ENCODE assay signal across 8 cellular contexts in the genomic region with DNA sequence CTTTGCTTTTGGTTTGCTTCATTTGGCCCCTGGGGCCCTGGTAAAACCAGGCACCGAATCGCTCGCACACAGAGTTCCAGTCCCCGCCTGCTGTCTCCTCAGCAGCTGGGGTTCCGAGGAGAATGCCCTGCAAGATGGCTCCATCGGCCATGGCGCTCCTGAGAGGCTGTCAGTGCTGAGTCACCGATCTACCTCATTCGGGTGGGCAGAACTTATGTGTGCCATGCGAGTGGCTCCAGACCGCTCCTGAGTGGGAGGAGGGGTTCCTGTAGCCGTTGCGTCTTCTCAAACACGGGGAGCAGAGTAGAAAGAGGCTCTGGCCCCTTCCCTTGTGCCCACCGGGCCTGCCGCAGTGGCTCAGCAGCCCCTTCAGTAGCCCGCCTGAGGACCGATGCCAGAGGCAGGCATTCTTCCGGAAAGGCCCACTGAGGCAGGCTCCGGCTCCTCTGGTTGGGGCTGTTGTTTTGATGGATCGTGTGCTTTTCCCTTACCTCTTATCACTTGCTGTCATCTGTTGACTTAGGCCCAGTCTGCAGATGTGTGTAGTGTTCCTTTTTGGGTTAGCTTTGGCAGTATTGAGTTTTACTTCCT. TPM values are rescaled to one million over a fixed set of nuclear protein-coding genes. Genes with fewer than 3 reads are reported as not detected.
DNase-seq lines count a peak whose midpoint lies in the region; ATAC-seq and TF ChIP-seq lines count a peak whose summit lies in the region.

No MANE protein-coding gene starts in this region.

- H3K4me3 Mint-ChIP-seq in CD14-positive monocyte, result peak overlapping the region; percentile 100

- peak overlapping the region; percentile 83 to 91 for H3K27ac ChIP-seq in coronary artery

- H3K36me3 Mint-ChIP-seq in CD14-positive monocyte, result peaks cover 33 to 38% of the 10 kb centered on the region in 2 donors

- peak; percentile 81 for DNase-seq in CD14-positive monocyte (ENCODE audit: low spot score)
- peak; percentile 83 for DNase-seq in M059J (ENCODE audit: low read depth)
- DNase-seq in activated CD4-positive, alpha-beta T cell treated with anti-CD3 and anti-CD28 coated beads for 24 hours (ENCODE audit: low read depth in 2 of 2), result peak; percentile 54 to 57
- DNase-seq in coronary artery (ENCODE audit: low spot score), result no peak
- DNase-seq in lung microvascular endothelial cell (ENCODE audit: low read depth in 2 of 2), result peak; percentile 74 to 91
- peak; percentile 42 for DNase-seq in stimulated activated CD8-positive, alpha-beta memory T cell treated with anti-CD3 and anti-CD28 coated beads, Interleukin-15, amount 100 ng/mL, for 24 hours (ENCODE audit: low read depth)
- no peak for DNase-seq in medulla oblongata (ENCODE audit: extremely low spot score)

- peaks cover 26% of the 10 kb centered on the region for H3K4me1 Mint-ChIP-seq in CD14-positive monocyte

- peak overlapping the region; percentile 95 to 99 (median 98) for H3K27ac Mint-ChIP-seq in CD14-positive monocyte

- peaks cover 0 to 3% (median 0%) of the 10 kb centered on the region in 7 donors for H3K9me3 Mint-ChIP-seq in CD14-positive monocyte

- peak; percentile 27 for ATAC-seq in GM21367 (IDR thresholded peaks at IDR 0.05; ENCODE audit: unreplicated experiment)

- intact Hi-C loops in CD14-positive monocyte (cut with micrococcal nuclease), result loop anchor here in 1 of 2 donors (5.0 kb wide), 1 partner anchor 39 kb away; no protein-coding TSS in a partner anchor

- peak overlapping the region; percentile 94 for H3K4me3 ChIP-seq in coronary artery

- H3K27me3 Mint-ChIP-seq in CD14-positive monocyte (ENCODE audit: low read depth in 3 of 3), result peaks cover 2 to 3% (median 3%) of the 10 kb centered on the region in 3 donors

- TF ChIP-seq CTCF in CD14-positive monocyte (IDR thresholded peaks at IDR 0.05), result no peak
- TF ChIP-seq CTCF in coronary artery (IDR thresholded peaks at IDR 0.05), result no peak

RNA-seq across cellular contexts. Expression of gene CHPF2, which starts 0.9 kb away (rescaled TPM):
- 10 to 100 TPM; 34.4 to 36.0 TPM for polyA plus RNA-seq in CD14-positive monocyte
- 47.2 and 90.1 TPM in 2 replicates for total RNA-seq in M059J (2014; rRNA removed; shearing (Covaris generic))
- total RNA-seq in lung microvascular endothelial cell, result 31.2 and 31.7 TPM in 2 replicates

RNA-seq across cellular contexts. Expression of gene ABCF2, which starts 6.2 kb away (rescaled TPM):
- 10 to 100 TPM; 18.0 to 22.0 TPM for polyA plus RNA-seq in CD14-positive monocyte
- total RNA-seq in M059J (2014; rRNA removed; shearing (Covaris generic)), result 65.0 and 74.0 TPM in 2 replicates
- 37.0 and 39.5 TPM in 2 replicates for total RNA-seq in lung microvascular endothelial cell

RNA-seq across cellular contexts. Expression of gene SMARCD3, which starts 15.3 kb away (rescaled TPM):
- polyA plus RNA-seq in CD14-positive monocyte, result 100 to 1,000 TPM; 104 to 112 TPM
- 3.2 and 4.3 TPM in 2 replicates for total RNA-seq in M059J (2014; rRNA removed; shearing (Covaris generic))
- 0.79 and 2.0 TPM in 2 replicates for total RNA-seq in lung microvascular endothelial cell

RNA-seq across cellular contexts. Expression of gene H2BK1, which starts 22.9 kb away (rescaled TPM):
- polyA plus RNA-seq in CD14-positive monocyte, result not detected
- total RNA-seq in M059J (2014; rRNA removed; shearing (Covaris generic)), result not detected in 2 replicates
- total RNA-seq in lung microvascular endothelial cell, result not detected in 2 replicates

RNA-seq across cellular contexts. Expression of gene ASB10, which starts 46.2 kb away (rescaled TPM):
- not detected for polyA plus RNA-seq in CD14-positive monocyte
- total RNA-seq in M059J (2014; rRNA removed; shearing (Covaris generic)), result not detected in 2 replicates
- total RNA-seq in lung microvascular endothelial cell, result not detected in 2 replicates

Comparison
In these comparisons a context has a peak if more than half of its experiments do, and no peak if none do; other contexts are left out.
1. DNase-seq: peak in CD14-positive monocyte (single experiment), M059J (single experiment), activated CD4-positive, alpha-beta T cell treated with anti-CD3 and anti-CD28 coated beads for 24 hours (2 of 2), lung microvascular endothelial cell (2 of 2) and stimulated activated CD8-positive, alpha-beta memory T cell treated with anti-CD3 and anti-CD28 coated beads, Interleukin-15, amount 100 ng/mL, for 24 hours (single experiment); none in coronary artery (single experiment) and medulla oblongata (single experiment).